In the genomic region with DNA sequence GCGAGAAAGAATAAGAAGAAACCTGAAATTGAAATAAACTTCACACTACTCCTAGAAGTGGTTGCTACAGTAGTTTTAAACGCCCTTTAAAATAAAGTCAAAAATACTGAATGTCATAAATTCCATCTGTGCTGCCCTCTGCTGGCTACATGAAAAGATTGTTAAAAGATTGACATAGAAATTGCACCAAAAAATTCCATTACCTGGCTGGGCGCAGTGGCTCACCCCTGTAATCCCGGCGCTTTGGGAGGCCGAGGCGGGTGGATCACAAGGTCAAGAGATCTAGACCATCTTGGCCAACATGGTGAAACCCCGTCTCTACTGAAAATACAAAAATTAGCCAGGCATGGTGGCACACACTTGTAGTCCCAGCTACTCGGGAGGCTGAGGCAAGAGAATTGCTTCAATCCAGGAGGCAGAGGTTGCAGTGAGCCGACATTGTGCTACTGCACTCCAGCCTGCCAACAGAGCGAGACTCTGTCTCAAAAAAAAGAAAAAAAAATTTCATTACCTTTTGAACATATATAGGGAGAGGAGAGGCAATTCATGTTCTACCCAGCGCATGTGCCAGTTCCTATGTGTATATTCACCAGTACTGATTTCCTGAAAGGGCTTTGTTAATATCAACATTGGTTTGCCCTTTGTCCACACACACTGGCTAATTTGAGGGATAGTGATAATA, we compare ENCODE assay signal across 8 cellular contexts. TPM values are rescaled to one million over a fixed set of nuclear protein-coding genes. Genes with fewer than 3 reads are reported as not detected.
DNase-seq lines count a peak whose midpoint lies in the region; ATAC-seq and TF ChIP-seq lines count a peak whose summit lies in the region.

No MANE protein-coding gene starts in this region.

- H3K27ac Mint-ChIP-seq in activated CD4-positive, alpha-beta T cell treated with anti-CD3 and anti-CD28 coated beads for 36 hours = peak overlapping the region; percentile 94

- H3K4ac ChIP-seq in mesendoderm (ENCODE audit: low read depth, low read length) = no peak overlapping the region

- peak; percentile 62 for TF ChIP-seq CTCF in OCI-LY1 (IDR thresholded peaks at IDR 0.05; ENCODE audit: low read length)

- H3K9me3 Mint-ChIP-seq in activated CD4-positive, alpha-beta T cell treated with anti-CD3 and anti-CD28 coated beads for 36 hours (ENCODE audit: low read depth) = no peaks in the 10 kb centered on the region

- peaks cover 3% of the 10 kb centered on the region for H3K4me1 ChIP-seq in OCI-LY1 (ENCODE audit: insufficient read depth, low read length, severe bottlenecking)
- H3K4me1 ChIP-seq in mesendoderm (ENCODE audit: control insufficient read depth, low read depth, low read length) = no peaks in the 10 kb centered on the region

- peak overlapping the region; percentile 7 for H3K4me3 Mint-ChIP-seq in activated CD4-positive, alpha-beta T cell treated with anti-CD3 and anti-CD28 coated beads for 36 hours

- H3F3A ChIP-seq in OCI-LY1 (ENCODE audit: insufficient read depth, low read length) = no peaks in the 10 kb centered on the region

- intact Hi-C loops in activated CD4-positive, alpha-beta T cell treated with anti-CD3 and anti-CD28 coated beads for 36 hours (cut with DNase I, micrococcal nuclease) = loop anchor here (1.0 to 10.0 kb wide), 5 partner anchors 20 to 1301 kb away; no protein-coding TSS in a partner anchor

- peaks cover 2% of the 10 kb centered on the region for H3K79me1 ChIP-seq in mesendoderm (ENCODE audit: low read length)

- no peaks in the 10 kb centered on the region for H3K36me3 ChIP-seq in OCI-LY1 (ENCODE audit: insufficient read depth, low read length)
- H3K36me3 ChIP-seq in mesendoderm (ENCODE audit: control insufficient read depth, insufficient read depth, low read length) = no peaks in the 10 kb centered on the region

- no peak overlapping the region for H4K8ac ChIP-seq in mesendoderm (ENCODE audit: low read depth, low read length)

- H2AK5ac ChIP-seq in mesendoderm (ENCODE audit: low read length) = no peak overlapping the region

- H3K4me1 Mint-ChIP-seq in activated CD4-positive, alpha-beta T cell treated with anti-CD3 and anti-CD28 coated beads for 36 hours = peaks cover 94% of the 10 kb centered on the region

- H3K9me3 ChIP-seq in OCI-LY1 (ENCODE audit: low read length) = no peaks in the 10 kb centered on the region

- no peak overlapping the region for H2BK120ac ChIP-seq in mesendoderm (ENCODE audit: low read depth, low read length)

- no peaks in the 10 kb centered on the region for H3K9me2 ChIP-seq in OCI-LY1 (ENCODE audit: low read depth, low read length)

- CTCF ChIA-PET in activated CD4-positive, alpha-beta T cell treated with anti-CD3 and anti-CD28 coated beads for 36 hours (lab: Charles Lee) = interaction anchor here (0.8 to 5.2 kb wide), 7 partner anchors 10 to 37 kb away, joined by 3 to 54 read pairs (median 5); no protein-coding TSS in a partner anchor

- no peak overlapping the region for H3K4me2 ChIP-seq in OCI-LY1 (ENCODE audit: low read length)
- H3K4me2 ChIP-seq in mesendoderm (ENCODE audit: low read length) = no peak overlapping the region

- H3K27me3 ChIP-seq in OCI-LY1 (ENCODE audit: insufficient read depth, low read length) = no peaks in the 10 kb centered on the region
- H3K27me3 ChIP-seq in mesendoderm (ENCODE audit: insufficient read depth, low read length, poor library complexity) = no peaks in the 10 kb centered on the region

- POLR2A ChIA-PET in activated CD4-positive, alpha-beta T cell treated with anti-CD3 and anti-CD28 coated beads for 36 hours (lab: Charles Lee) = interaction anchor here (0.9 kb wide), 1 partner anchor 9 kb away, joined by 3 read pairs; no protein-coding TSS in a partner anchor

- H3K27ac ChIP-seq in OCI-LY1 (ENCODE audit: low read depth, low read length, poor library complexity, severe bottlenecking) = no peak overlapping the region
- H3K27ac ChIP-seq in mesendoderm (ENCODE audit: low read depth, low read length) = no peak overlapping the region

- no peak overlapping the region for H3K9ac ChIP-seq in OCI-LY1 (ENCODE audit: low read length)
- no peak overlapping the region for H3K9ac ChIP-seq in mesendoderm (ENCODE audit: low read length)

- no peak overlapping the region for H2BK5ac ChIP-seq in mesendoderm (ENCODE audit: low read length)

- no peak overlapping the region for H3K18ac ChIP-seq in mesendoderm (ENCODE audit: low read length)

- H3K23ac ChIP-seq in mesendoderm (ENCODE audit: low read length) = no peak overlapping the region

- H3K27me3 Mint-ChIP-seq in activated CD4-positive, alpha-beta T cell treated with anti-CD3 and anti-CD28 coated beads for 36 hours = no peaks in the 10 kb centered on the region

- H4K5ac ChIP-seq in mesendoderm (ENCODE audit: low read length) = no peak overlapping the region

- no peak overlapping the region for H2AFZ ChIP-seq in OCI-LY1 (ENCODE audit: low read length)

- H3K4me3 ChIP-seq in OCI-LY1 (ENCODE audit: low read depth, low read length, poor library complexity, severe bottlenecking) = no peak overlapping the region
- no peak overlapping the region for H3K4me3 ChIP-seq in mesendoderm (ENCODE audit: low read length)

- H2BK15ac ChIP-seq in mesendoderm (replicated peaks; ENCODE audit: low read depth) = no peak overlapping the region

- peaks cover 18% of the 10 kb centered on the region for H3K36me3 Mint-ChIP-seq in activated CD4-positive, alpha-beta T cell treated with anti-CD3 and anti-CD28 coated beads for 36 hours (ENCODE audit: low read depth)

- no peaks in the 10 kb centered on the region for H4K20me1 ChIP-seq in OCI-LY1 (ENCODE audit: insufficient read depth, low read length)

- WGBS in mesendoderm (ENCODE audit: extremely low coverage, insufficient coverage, low lambda C conversion rate) = no CpG with 5 or more reads among the region's 12 CpGs

- no peak for ATAC-seq in activated CD4-positive, alpha-beta T cell treated with anti-CD3 and anti-CD28 coated beads for 36 hours
- no peak for ATAC-seq in GM18858 (IDR thresholded peaks at IDR 0.05; ENCODE audit: unreplicated experiment)

- no peak overlapping the region for H3K56ac ChIP-seq in mesendoderm (ENCODE audit: low read length)

- H3K79me2 ChIP-seq in OCI-LY1 (ENCODE audit: insufficient read depth, low read length) (no peaks in the 10 kb centered on the region), mesendoderm (ENCODE audit: control insufficient read depth, insufficient read depth, low read length) (no peaks in the 10 kb centered on the region)

- DNase-seq in activated CD4-positive, alpha-beta T cell treated with anti-CD3 and anti-CD28 coated beads for 36 hours = peak; percentile 71
- no peak for DNase-seq in activated CD4-positive, alpha-beta T cell treated with anti-CD3 and anti-CD28 coated beads for 1 hour
- DNase-seq in amniotic stem cell (lab: John Stamatoyannopoulos, UW) (peak; percentile 50), kidney tubule cell (ENCODE audit: low spot score) (peak; percentile 43), superior temporal gyrus (ENCODE audit: extremely low spot score) (peak; percentile 88), mesendoderm (no peak)

RNA-seq across cellular contexts. Expression of a gene that starts 36.5 kb away (rescaled TPM):
- 100 to 1,000 TPM; 109 to 130 TPM for total RNA-seq in activated CD4-positive, alpha-beta T cell treated with anti-CD3 and anti-CD28 coated beads for 36 hours
- 6.8 TPM for polyA plus RNA-seq in mesendoderm (2013, experiment 1 of 2)
- 6.3 TPM for polyA plus RNA-seq in mesendoderm (2013, experiment 2 of 2)

Comparison
In these comparisons a context has a peak if more than half of its experiments do, and no peak if none do; other contexts are left out.
1. DNase-seq: peak in activated CD4-positive, alpha-beta T cell treated with anti-CD3 and anti-CD28 coated beads for 36 hours (single experiment), amniotic stem cell (single experiment), kidney tubule cell (single experiment) and superior temporal gyrus (single experiment); none in activated CD4-positive, alpha-beta T cell treated with anti-CD3 and anti-CD28 coated beads for 1 hour (single experiment) and mesendoderm (single experiment).